17 cellular contexts compared by ENCODE assay signal in genomic region chr10:72204296-72204695, GRCh38. TPM values are rescaled to one million over a fixed set of nuclear protein-coding genes. Genes with fewer than 3 reads are reported as not detected.
DNase-seq lines count a peak whose midpoint lies in the region; ATAC-seq and TF ChIP-seq lines count a peak whose summit lies in the region.
"Had no signal": no experiment of that assay in that cellular context is flagged by ENCODE, and none has a peak within 500 bp of the region (broad histone marks: within the 10 kb centered on the region; RNA-seq: fewer than 3 reads in every experiment).

No MANE protein-coding gene starts in this region.

- in situ Hi-C loops in gastrocnemius medialis (cut with MboI; ENCODE audit: low sequenced_read_pairs in 4 of 4) = loop anchor here in 1 of 4 donors (25.0 kb wide), 1 partner anchor 133 kb away; no protein-coding TSS in a partner anchor

- H3K9ac ChIP-seq in BLaER1 = no peak overlapping the region
- H3K9ac ChIP-seq: KMS-11 had no signal

- no peak for TF ChIP-seq CTCF in gastrocnemius medialis (IDR thresholded peaks at IDR 0.05 in 4 of 5, conservative IDR thresholded peaks at IDR 0.05 in 1 of 5)

- H4K20me1 ChIP-seq in BLaER1 = peaks cover 7% of the 10 kb centered on the region; the same call in 1 of the 2 replicates

- no peaks in the 10 kb centered on the region for H3K27me3 ChIP-seq in BLaER1
- no peaks in the 10 kb centered on the region for H3K27me3 ChIP-seq in gastrocnemius medialis
- H3K27me3 ChIP-seq: SJSA1 had no signal

- TF ChIP-seq POLR2A in gastrocnemius medialis (IDR thresholded peaks at IDR 0.05) = no peak

- peaks cover 89% of the 10 kb centered on the region for H3K36me3 ChIP-seq in BLaER1
- H3K36me3 ChIP-seq in gastrocnemius medialis = peaks cover 0 to 25% of the 10 kb centered on the region in 2 donors

- ATAC-seq in gastrocnemius medialis = peak; percentile 72 to 83
- ATAC-seq: GM12878 had no signal

- H3K4me1 ChIP-seq in BLaER1 (peaks cover 20% of the 10 kb centered on the region), gastrocnemius medialis (peaks cover 10 to 12% of the 10 kb centered on the region in 2 donors)
- H3K4me1 ChIP-seq: SJSA1 had no signal

- H3K9me3 ChIP-seq in BLaER1 = no peaks in the 10 kb centered on the region
- H3K9me3 ChIP-seq in gastrocnemius medialis = no peaks in the 10 kb centered on the region
- H3K9me3 ChIP-seq: SJSA1 had no signal

- no peak overlapping the region for H3K4me3 ChIP-seq in BLaER1
- H3K4me3 ChIP-seq in gastrocnemius medialis = no peak overlapping the region
- H3K4me3 ChIP-seq: GM12878, SJSA1 had no signal

- H3K27ac ChIP-seq in BLaER1 = no peak overlapping the region
- H3K27ac ChIP-seq in gastrocnemius medialis = peak overlapping the region; percentile 50 to 78 (median 66)
- H3K27ac ChIP-seq: KMS-11, SJSA1 had no signal

- peak overlapping the region; percentile 65 for H3K4me2 ChIP-seq in BLaER1
- H3K4me2 ChIP-seq: KMS-11 had no signal

- intact Hi-C loops in gastrocnemius medialis (cut with DNase I; ENCODE audit: low total_unique reads) = no loop called here

- DNase-seq in Daoy (ENCODE audit: low read depth) = peak; percentile 40
- peak; percentile 44 for DNase-seq in astrocyte of the hippocampus (ENCODE audit: low read depth, low spot score)
- no peak for DNase-seq in gastrocnemius medialis
- no peak for DNase-seq in activated CD4-positive, alpha-beta T cell treated with anti-CD3 and anti-CD28 coated beads, Interleukin-2, amount 50 U/mL, for 4 hours
- DNase-seq in superior temporal gyrus (ENCODE audit: extremely low spot score) = no peak
- DNase-seq in NCI-H82 treated with DMSO at 0.1 percent for 48 hours (lab: John Stamatoyannopoulos, UW; ENCODE audit: unreplicated experiment) = no peak
- DNase-seq: CD4-positive, alpha-beta memory T cell; DMS79 treated with DMSO at 0.1 percent for 48 hours; GDM1; NCI-H1048; NCI-H1694; OCI-M1; RPMI8226 had no signal

RNA-seq across cellular contexts. Expression of gene ANAPC16, which starts 11.5 kb away (rescaled TPM):
- 27.2 and 48.3 TPM in 2 replicates for total RNA-seq in Daoy (2014; rRNA removed; shearing (Covaris generic))
- total RNA-seq in gastrocnemius medialis = 100 to 1,000 TPM in 2 of 4 donors, 10 to 100 TPM in 2; 70.9 to 168 (median 105) TPM

RNA-seq across cellular contexts. Expression of gene ASCC1, which starts 11.8 kb away (rescaled TPM):
- total RNA-seq in Daoy (2014; rRNA removed; shearing (Covaris generic)) = 16.5 and 24.6 TPM in 2 replicates
- 10 to 100 TPM; 26.1 to 31.1 (median 29.6) TPM for total RNA-seq in gastrocnemius medialis

Comparison
In these comparisons a context has a peak if more than half of its experiments do, and no peak if none do; other contexts are left out.
1. DNase-seq: peak in Daoy (single experiment) and astrocyte of the hippocampus (single experiment); none in gastrocnemius medialis (0 of 2), activated CD4-positive, alpha-beta T cell treated with anti-CD3 and anti-CD28 coated beads, Interleukin-2, amount 50 U/mL, for 4 hours (0 of 2), superior temporal gyrus (single experiment) and NCI-H82 treated with DMSO at 0.1 percent for 48 hours (single experiment).